26 cellular contexts compared by ENCODE assay signal in genomic region chr12:124808276-124808675, GRCh38.
"Had no signal": no experiment of that assay in that cellular context is flagged by ENCODE, and none has a peak within 500 bp of the region (broad histone marks: within the 10 kb centered on the region; RNA-seq: fewer than 3 reads in every experiment).

No MANE protein-coding gene starts in this region.

- DNase-seq: activated CD4-positive, alpha-beta T cell treated with anti-CD3 and anti-CD28 coated beads for 48 hours; activated CD4-positive, alpha-beta T cell treated with anti-CD3 and anti-CD28 coated beads, Interleukin-2, amount 50 U/mL, for 48 hours; activated CD8-positive, alpha-beta memory T cell treated with anti-CD3 and anti-CD28 coated beads, Interleukin-2, amount 50 U/mL, for 48 hours; activated gamma-delta T cell; activated naive CD4-positive, alpha-beta T cell treated with anti-CD3 and anti-CD28 coated beads, Interleukin-2, amount 10 ng/mL, durations not matched to agents 7 days and 5 days; activated naive CD8-positive, alpha-beta T cell treated with anti-CD3 and anti-CD28 coated beads, Interleukin-2, amount 10 ng/mL, durations not matched to agents 7 days and 5 days; activated T-cell treated with anti-CD3 and anti-CD28 coated beads, Interleukin-2, amount 50 U/mL, for 24 hours; amygdala; central memory CD4-positive, alpha-beta T cell; foreskin keratinocyte; heart right ventricle; lower lobe of right lung; mesenchymal stem cell; naive thymus-derived CD8-positive, alpha-beta T cell; posterior cingulate gyrus; right cardiac atrium; stimulated activated CD4-positive, alpha-beta T cell treated with anti-CD3 and anti-CD28 coated beads, Interleukin-15, amount 100 ng/mL, for 24 hours; stimulated activated CD4-positive, alpha-beta T cell treated with anti-CD3 and anti-CD28 coated beads, Interleukin-2, amount 100 ng/mL, for 24 hours; stimulated activated naive B cell treated with anti-CD40 and anti-IgM and Interleukin-4, amounts not matched to agents 10 μg/mL and 1 μg/mL and 100 μg/mL, for 72 hours; stomach; T-helper 9 cell; thyroid gland had no signal

- H3K36me3 ChIP-seq: thyroid gland had no signal

- H3K27ac ChIP-seq: esophagus muscularis mucosa, foreskin keratinocyte, heart right ventricle, left lung, lower lobe of right lung, stomach, thyroid gland, upper lobe of left lung, vagina had no signal

- H3K4me1 ChIP-seq: foreskin keratinocyte, left lung had no signal

- H3K4me3 ChIP-seq: esophagus muscularis mucosa, heart right ventricle, left lung, lower lobe of right lung, stomach, thyroid gland, upper lobe of left lung, vagina had no signal

- H3K9me3 ChIP-seq: esophagus muscularis mucosa, heart right ventricle, left lung, lower lobe of right lung, stomach, thyroid gland, upper lobe of left lung, vagina had no signal

- H3K27me3 ChIP-seq: esophagus muscularis mucosa, foreskin keratinocyte, heart right ventricle, left lung, stomach, thyroid gland, upper lobe of left lung, vagina had no signal
